In the genomic region with DNA sequence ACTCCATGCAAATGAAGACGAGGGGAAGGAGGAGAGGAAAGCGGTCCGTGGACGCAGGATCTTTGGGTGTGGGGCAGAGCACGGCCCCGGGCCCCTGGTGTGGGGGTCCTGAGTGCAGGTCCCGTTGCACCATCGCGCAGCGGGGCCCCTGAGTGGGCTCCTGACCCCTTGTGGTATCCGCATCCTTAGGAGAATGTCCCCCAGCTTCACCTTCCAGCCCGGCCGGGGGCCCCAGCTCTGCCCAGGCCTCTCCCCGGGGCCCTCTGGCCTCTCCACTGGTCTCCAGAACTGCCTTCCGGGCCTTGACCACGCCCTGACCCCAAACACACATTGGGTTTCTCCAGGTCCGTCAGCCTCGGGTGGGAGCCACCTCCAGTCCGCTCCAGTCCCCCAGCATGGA, we compare ENCODE assay signal across 8 cellular contexts.
"Had no signal": no experiment of that assay in that cellular context is flagged by ENCODE, and none has a peak within 500 bp of the region (broad histone marks: within the 10 kb centered on the region; RNA-seq: fewer than 3 reads in every experiment).

No MANE protein-coding gene starts in this region.

- H3K4me1 ChIP-seq: HAP-1 had no signal

- H3K4me2 ChIP-seq: GM23338 had no signal

- H3K36me3 ChIP-seq: HAP-1 had no signal

- ATAC-seq: GM23338, HCT116, K562 had no signal

- DNase-seq: H7, HFFc6, IMR-90 had no signal

- H3K4me3 ChIP-seq: GM23338, HAP-1, K562 had no signal

- FAIRE-seq: HTR-8/SVneo, K562 had no signal

- H2AFZ ChIP-seq: GM23338 had no signal
